ENCODE assay signal across 6 cellular contexts in genomic region chr20:30316551-30317299, GRCh38.
A peak's percentile ranks its signal among the peaks of the same experiment; 100 is the strongest.
DNase-seq lines count a peak whose midpoint lies in the region; ATAC-seq and TF ChIP-seq lines count a peak whose summit lies in the region.
"Not testable (repeated sequence)": the region's sequence is repeated elsewhere in the genome, so short reads cannot be mapped to it uniquely, and the experiment has no call there.

No MANE protein-coding gene starts in this region.

- H3K27me3 Mint-ChIP-seq in T-cell, result peaks cover 14 to 23% of the 10 kb centered on the region in 2 donors
- H3K27me3 Mint-ChIP-seq in activated naive CD8-positive, alpha-beta T cell treated with anti-CD3 and anti-CD28 coated beads, Interleukin-2, amount 10 ng/mL, durations not matched to agents 7 days and 5 days, result peaks cover 26% of the 10 kb centered on the region

- intact Hi-C loops in dorsolateral prefrontal cortex (cut with DNase I); left ventricle myocardium inferior (cut with micrococcal nuclease): not testable (repeated sequence)

- not testable (repeated sequence) for TF ChIP-seq CTCF in dorsolateral prefrontal cortex (IDR thresholded peaks at IDR 0.05 in 54 of 56, conservative IDR thresholded peaks at IDR 0.05 in 2 of 56; ENCODE audit: low read depth in 1 of 56, partially characterized antibody in 56 of 56); left ventricle myocardium inferior (IDR thresholded peaks at IDR 0.05; ENCODE audit: borderline replicate concordance)

- H3K27ac ChIP-seq in dorsolateral prefrontal cortex, result peak overlapping the region in 22 of 59 donors; percentile 7 to 77 (median 38)
- not testable (repeated sequence) for H3K27ac ChIP-seq in left ventricle myocardium inferior (replicated peaks)

- not testable (repeated sequence) for H3K9me3 Mint-ChIP-seq in T-cell; activated naive CD8-positive, alpha-beta T cell treated with anti-CD3 and anti-CD28 coated beads, Interleukin-2, amount 10 ng/mL, durations not matched to agents 7 days and 5 days

- H3K4me1 ChIP-seq in left ventricle myocardium inferior, result not testable (repeated sequence)

- not testable (repeated sequence) for H3K27ac Mint-ChIP-seq in T-cell; activated naive CD8-positive, alpha-beta T cell treated with anti-CD3 and anti-CD28 coated beads, Interleukin-2, amount 10 ng/mL, durations not matched to agents 7 days and 5 days

- H3K27me3 ChIP-seq in dorsolateral prefrontal cortex (peaks cover 0 to 15% (median 0%) of the 10 kb centered on the region in 45 donors), left ventricle myocardium inferior (ENCODE audit: low read depth) (peaks cover 41% of the 10 kb centered on the region)

- peak overlapping the region in 2 of 3 donors; percentile 28 to 65 for H3K4me3 Mint-ChIP-seq in T-cell
- H3K4me3 Mint-ChIP-seq in activated naive CD8-positive, alpha-beta T cell treated with anti-CD3 and anti-CD28 coated beads, Interleukin-2, amount 10 ng/mL, durations not matched to agents 7 days and 5 days, result peak overlapping the region; percentile 54

- POLR2A ChIA-PET in T-cell (lab: Charles Lee); activated naive CD8-positive, alpha-beta T cell treated with anti-CD3 and anti-CD28 coated beads, Interleukin-2, amount 10 ng/mL, durations not matched to agents 7 days and 5 days (lab: Charles Lee): not testable (repeated sequence)

- not testable (repeated sequence) for H3K4me1 Mint-ChIP-seq in T-cell
- H3K4me1 Mint-ChIP-seq in activated naive CD8-positive, alpha-beta T cell treated with anti-CD3 and anti-CD28 coated beads, Interleukin-2, amount 10 ng/mL, durations not matched to agents 7 days and 5 days, result peaks cover 15% of the 10 kb centered on the region

- peak; percentile 1 for DNase-seq in G401 (ENCODE audit: low spot score)
- not testable (repeated sequence) for DNase-seq in T-cell; activated naive CD8-positive, alpha-beta T cell treated with anti-CD3 and anti-CD28 coated beads, Interleukin-2, amount 10 ng/mL, durations not matched to agents 7 days and 5 days; left ventricle myocardium inferior
- DNase-seq in dorsolateral prefrontal cortex, result peak in 1 of 10 donors; percentile 7
- peak; percentile 9 for DNase-seq in retina

- H3K36me3 ChIP-seq in left ventricle myocardium inferior, result not testable (repeated sequence)

- H3K9me3 ChIP-seq in left ventricle myocardium inferior (replicated peaks), result not testable (repeated sequence)

- H3K4me3 ChIP-seq in dorsolateral prefrontal cortex, result peak overlapping the region in 47 of 59 donors; percentile 10 to 63 (median 42)
- H3K4me3 ChIP-seq in left ventricle myocardium inferior, result peak overlapping the region; percentile 17

- in situ Hi-C loops in G401 (cut with HindIII; ENCODE audit: low sequenced_read_pairs), result not testable (repeated sequence)

- H3K36me3 Mint-ChIP-seq in T-cell; activated naive CD8-positive, alpha-beta T cell treated with anti-CD3 and anti-CD28 coated beads, Interleukin-2, amount 10 ng/mL, durations not matched to agents 7 days and 5 days: not testable (repeated sequence)

- CTCF ChIA-PET in T-cell (lab: Charles Lee), result not testable (repeated sequence)

- ATAC-seq in T-cell (replicated peaks in 1 of 4); activated naive CD8-positive, alpha-beta T cell treated with anti-CD3 and anti-CD28 coated beads, Interleukin-2, amount 10 ng/mL, durations not matched to agents 7 days and 5 days (ENCODE audit: low read depth): not testable (repeated sequence)
